Comparison of ENCODE assay signal across 8 cellular contexts in the genomic region with DNA sequence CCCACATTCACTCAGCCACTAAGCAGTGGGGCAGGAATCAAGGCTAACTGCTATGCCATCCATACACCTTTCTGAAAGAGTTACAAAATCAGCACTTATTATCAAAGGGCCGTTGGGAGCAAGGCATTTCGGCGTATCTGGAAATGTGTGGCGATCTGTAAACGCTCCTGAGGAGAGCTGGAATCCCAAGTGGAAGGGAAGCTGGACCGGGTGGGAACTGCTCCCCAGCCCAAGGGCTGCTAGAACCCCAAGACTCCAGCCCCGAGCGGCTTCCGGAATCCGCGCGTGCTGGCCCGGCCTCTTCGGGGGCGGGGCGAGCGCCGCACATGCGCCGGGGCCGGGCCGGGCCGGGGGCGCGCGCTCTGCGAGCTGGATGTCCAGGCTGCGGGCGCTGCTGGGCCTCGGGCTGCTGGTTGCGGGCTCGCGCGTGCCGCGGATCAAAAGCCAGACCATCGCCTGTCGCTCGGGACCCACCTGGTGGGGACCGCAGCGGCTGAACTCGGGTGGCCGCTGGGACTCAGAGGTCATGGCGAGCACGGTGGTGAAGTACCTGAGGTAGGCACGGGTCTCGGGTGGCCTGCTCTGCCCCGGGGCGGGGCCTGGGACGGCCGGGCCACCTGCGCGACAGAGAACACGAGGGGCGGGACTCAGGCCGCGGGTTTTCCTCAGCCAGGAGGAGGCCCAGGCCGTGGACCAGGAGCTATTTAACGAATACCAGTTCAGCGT.
DNase-seq lines count a peak whose midpoint lies in the region; ATAC-seq and TF ChIP-seq lines count a peak whose summit lies in the region.

Gene NAXE (plus strand): TSS at position 345 of the 726 bp plus-strand sequence. CDS start 29 bp downstream, at position 374.

- peak; percentile 59 for ATAC-seq in GM18520 (IDR thresholded peaks at IDR 0.05; ENCODE audit: unreplicated experiment)
- peak; percentile 94 for ATAC-seq in HG03045 (IDR thresholded peaks at IDR 0.05; ENCODE audit: unreplicated experiment)

- no peaks in the 10 kb centered on the region for H3K36me3 ChIP-seq in ACC112 (ENCODE audit: insufficient read depth, low read length)

- H2AFZ ChIP-seq in ACC112 (ENCODE audit: low read length, unreplicated experiment) = peak within 1 kb of the TSS; percentile 62

- no peaks in the 10 kb centered on the region for H3K27me3 ChIP-seq in ACC112 (ENCODE audit: insufficient read depth, low read length)

- DNase-seq in NCI-H2196 (lab: John Stamatoyannopoulos, UW; ENCODE audit: unreplicated experiment) = peak; percentile 79
- peak; percentile 53 for DNase-seq in activated CD4-positive, alpha-beta T cell treated with anti-CD3 and anti-CD28 coated beads for 1 hour
- peak; percentile 57 for DNase-seq in choroid plexus epithelial cell (ENCODE audit: low read depth)
- peak; percentile 77 for DNase-seq in kidney tubule cell (ENCODE audit: low spot score)
- peak; percentile 46 to 72 for DNase-seq in stimulated activated CD4-positive, alpha-beta T cell treated with anti-CD3 and anti-CD28 coated beads, Interleukin-1b, Interleukin-23, amount 100 ng/mL, for 4 hours (ENCODE audit: low read depth in 2 of 2)

- H3K79me2 ChIP-seq in ACC112 (ENCODE audit: control insufficient read depth, insufficient read depth, low read length, unreplicated experiment) = no peaks in the 10 kb centered on the region

- H3K4me3 ChIP-seq in ACC112 (ENCODE audit: low read depth, low read length) (peak within 1 kb of the TSS; percentile 82), choroid plexus epithelial cell (ENCODE audit: low read depth, low read length) (peak within 1 kb of the TSS; percentile 89)

- peaks cover 6% of the 10 kb centered on the region for H3K4me1 ChIP-seq in ACC112 (ENCODE audit: control insufficient read depth, insufficient read depth, low read length, unreplicated experiment)

- no peak for TF ChIP-seq CTCF in choroid plexus epithelial cell (conservative IDR thresholded peaks at IDR 0.05; ENCODE audit: low read depth, low read length)

- H3K27ac ChIP-seq in ACC112 (ENCODE audit: low read depth, low read length) = no peak within 1 kb of the TSS
